ENCODE assay signal across 27 cellular contexts in genomic region chr6:34799547-34799946, GRCh38.
"Had no signal": no experiment of that assay in that cellular context is flagged by ENCODE, and none has a peak within 500 bp of the region (broad histone marks: within the 10 kb centered on the region; RNA-seq: fewer than 3 reads in every experiment).

No MANE protein-coding gene starts in this region.

- H3K27ac ChIP-seq: colonic mucosa, epithelial cell of prostate, esophagus squamous epithelium, gastrocnemius medialis, heart right ventricle, left lung, lower lobe of right lung had no signal

- H3K27ac Mint-ChIP-seq: dendritic cell treated with granulocyte-macrophage colony-stimulating factor and Interleukin-4, amounts not matched to agents 40 ng/mL and 50 ng/mL, for 4 days; effector memory CD8-positive, alpha-beta T cell; naive thymus-derived CD4-positive, alpha-beta T cell had no signal

- DNase-seq: colonic mucosa; cortex of kidney; effector CD8-positive, alpha-beta T cell; effector memory CD8-positive, alpha-beta T cell; endodermal cell; erythroblast; esophagus squamous epithelium; foreskin fibroblast; foreskin melanocyte; gastrocnemius medialis; glutamatergic neuron; head of caudate nucleus; heart right ventricle; hippocampal formation; left cardiac atrium; left lung; left ventricle myocardium superior; lower lobe of right lung; mesenchymal stem cell; midbrain; naive thymus-derived CD4-positive, alpha-beta T cell had no signal

- H3K4me1 ChIP-seq: colonic mucosa had no signal

- FAIRE-seq: endometrium, islet of Langerhans, keratinocyte had no signal

- H3K27me3 ChIP-seq: colonic mucosa, esophagus squamous epithelium, gastrocnemius medialis, heart right ventricle, left lung had no signal

- H3K4me3 Mint-ChIP-seq: dendritic cell treated with granulocyte-macrophage colony-stimulating factor and Interleukin-4, amounts not matched to agents 40 ng/mL and 50 ng/mL, for 4 days; effector memory CD8-positive, alpha-beta T cell; endodermal cell; naive thymus-derived CD4-positive, alpha-beta T cell had no signal

- H3K36me3 ChIP-seq: colonic mucosa, esophagus squamous epithelium, gastrocnemius medialis, heart right ventricle, left lung, lower lobe of right lung had no signal

- H3K9me3 ChIP-seq: colonic mucosa, esophagus squamous epithelium, gastrocnemius medialis, heart right ventricle, left lung, lower lobe of right lung had no signal

- H3K9me3 Mint-ChIP-seq: dendritic cell treated with granulocyte-macrophage colony-stimulating factor and Interleukin-4, amounts not matched to agents 40 ng/mL and 50 ng/mL, for 4 days; effector memory CD8-positive, alpha-beta T cell; endodermal cell; naive thymus-derived CD4-positive, alpha-beta T cell had no signal

- H3K27me3 Mint-ChIP-seq: dendritic cell treated with granulocyte-macrophage colony-stimulating factor and Interleukin-4, amounts not matched to agents 40 ng/mL and 50 ng/mL, for 4 days; effector memory CD8-positive, alpha-beta T cell; naive thymus-derived CD4-positive, alpha-beta T cell had no signal

- H3K4me3 ChIP-seq: colonic mucosa, esophagus squamous epithelium, gastrocnemius medialis, heart right ventricle, left lung, lower lobe of right lung had no signal

- ATAC-seq: effector memory CD8-positive, alpha-beta T cell; esophagus mucosa; gastrocnemius medialis; heart right ventricle; left cardiac atrium; left lung; left ventricle myocardium superior; lower lobe of right lung; naive thymus-derived CD4-positive, alpha-beta T cell had no signal
